Comparison of ENCODE assay signal across 8 cellular contexts in the genomic region with DNA sequence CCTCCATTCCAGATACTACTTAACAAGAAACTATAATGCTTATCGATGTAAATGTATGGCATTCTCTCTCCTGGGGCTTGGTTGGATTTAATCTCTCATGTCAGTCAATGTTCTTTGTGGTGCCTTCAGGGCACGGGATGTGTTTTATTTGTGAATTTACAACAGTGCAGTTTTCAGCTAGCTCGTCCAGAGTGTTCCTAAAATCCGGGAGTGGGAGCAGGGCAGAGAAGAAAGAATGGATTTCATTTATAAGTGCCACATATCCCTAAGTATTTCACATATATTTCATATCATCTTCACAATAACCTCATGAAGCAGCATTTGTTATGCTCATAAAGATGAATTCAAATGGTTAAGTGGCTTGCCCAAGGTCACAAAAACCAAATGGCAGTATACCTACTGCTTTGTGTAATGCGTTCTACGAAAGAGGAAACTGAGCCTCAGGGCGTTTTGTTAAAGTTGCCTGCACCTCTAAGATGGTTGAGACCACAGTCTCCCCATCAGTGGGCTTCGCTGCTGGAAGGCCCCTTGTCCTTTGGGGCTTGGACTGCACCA.
DNase-seq lines count a peak whose midpoint lies in the region; ATAC-seq lines count a peak whose summit lies in the region.

No MANE protein-coding gene starts in this region.

- H3K9me3 ChIP-seq in iPS DF 6.9 (ENCODE audit: control insufficient read depth, insufficient read depth, low read length) = no peaks in the 10 kb centered on the region

- no peak for DNase-seq in activated T-cell treated with anti-CD3 and anti-CD28 coated beads, Interleukin-2, amount 50 U/mL, for 4 hours
- DNase-seq in activated T-cell treated with anti-CD3 and anti-CD28 coated beads for 4 hours = no peak
- DNase-seq in T-helper 2 cell treated with Interferon-gamma antibody and Interleukin-4, amounts not matched to agents 5 μg/mL and 100 μg/mL, for 36 hours (ENCODE audit: low spot score) = no peak
- DNase-seq in iPS DF 6.9 (ENCODE audit: low read depth, low spot score) = no peak
- DNase-seq in superior temporal gyrus (ENCODE audit: extremely low spot score) = peak; percentile 64
- no peak for DNase-seq in DMS153 (lab: John Stamatoyannopoulos, UW)
- no peak for DNase-seq in left colon

- H3K4me1 ChIP-seq in iPS DF 6.9 (ENCODE audit: control insufficient read depth, insufficient read depth, low read length) = peaks cover 7% of the 10 kb centered on the region; the same call in 1 of the 2 replicates

- H3K4me3 Mint-ChIP-seq in activated T-cell treated with anti-CD3 and anti-CD28 coated beads, Interleukin-2, amount 50 U/mL, for 4 hours = peak overlapping the region; percentile 93
- H3K4me3 Mint-ChIP-seq in T-helper 2 cell treated with Interferon-gamma antibody and Interleukin-4, amounts not matched to agents 5 μg/mL and 100 μg/mL, for 36 hours = peak overlapping the region; percentile 93

- intact Hi-C loops in left colon (cut with DNase I, micrococcal nuclease) = loop anchor here in 1 of 2 donors (2.0 to 10.0 kb wide), 4 partner anchors 88 to 796 kb away; partner anchors contain the start of gene CCNT2

- H3K4me1 Mint-ChIP-seq in activated T-cell treated with anti-CD3 and anti-CD28 coated beads, Interleukin-2, amount 50 U/mL, for 4 hours (ENCODE audit: low read depth) = peaks cover 41% of the 10 kb centered on the region
- peaks cover 15% of the 10 kb centered on the region for H3K4me1 Mint-ChIP-seq in T-helper 2 cell treated with Interferon-gamma antibody and Interleukin-4, amounts not matched to agents 5 μg/mL and 100 μg/mL, for 36 hours (ENCODE audit: low read depth)

- H3K36me3 ChIP-seq in iPS DF 6.9 (ENCODE audit: control insufficient read depth, insufficient read depth, low read length) = peaks cover 3% of the 10 kb centered on the region; the same call in 1 of the 2 replicates

- H3K4me3 ChIP-seq in iPS DF 6.9 (ENCODE audit: low read length) = peak overlapping the region; percentile 91; the same call in 1 of the 2 replicates

- no peaks in the 10 kb centered on the region for H3K36me3 Mint-ChIP-seq in activated T-cell treated with anti-CD3 and anti-CD28 coated beads, Interleukin-2, amount 50 U/mL, for 4 hours (ENCODE audit: insufficient read depth)
- peaks cover 1% of the 10 kb centered on the region for H3K36me3 Mint-ChIP-seq in T-helper 2 cell treated with Interferon-gamma antibody and Interleukin-4, amounts not matched to agents 5 μg/mL and 100 μg/mL, for 36 hours (ENCODE audit: low read depth)

- H3K27me3 Mint-ChIP-seq in activated T-cell treated with anti-CD3 and anti-CD28 coated beads, Interleukin-2, amount 50 U/mL, for 4 hours (ENCODE audit: low read depth) = no peaks in the 10 kb centered on the region
- peaks cover 40% of the 10 kb centered on the region for H3K27me3 Mint-ChIP-seq in T-helper 2 cell treated with Interferon-gamma antibody and Interleukin-4, amounts not matched to agents 5 μg/mL and 100 μg/mL, for 36 hours (ENCODE audit: low read depth)

- no peaks in the 10 kb centered on the region for H3K9me3 Mint-ChIP-seq in activated T-cell treated with anti-CD3 and anti-CD28 coated beads, Interleukin-2, amount 50 U/mL, for 4 hours
- no peaks in the 10 kb centered on the region for H3K9me3 Mint-ChIP-seq in T-helper 2 cell treated with Interferon-gamma antibody and Interleukin-4, amounts not matched to agents 5 μg/mL and 100 μg/mL, for 36 hours

- H3K27ac Mint-ChIP-seq in T-helper 2 cell treated with Interferon-gamma antibody and Interleukin-4, amounts not matched to agents 5 μg/mL and 100 μg/mL, for 36 hours = peak overlapping the region; percentile 92

- no peaks in the 10 kb centered on the region for H3K27me3 ChIP-seq in iPS DF 6.9 (ENCODE audit: control insufficient read depth, insufficient read depth, low read length)

- no peak for ATAC-seq in activated T-cell treated with anti-CD3 and anti-CD28 coated beads, Interleukin-2, amount 50 U/mL, for 4 hours
- ATAC-seq in HG03039 (IDR thresholded peaks at IDR 0.05; ENCODE audit: unreplicated experiment) (peak; percentile 4), left colon (no peak)

- WGBS in iPS DF 6.9 (ENCODE audit: insufficient coverage, insufficient read length) = no CpG with 5 or more reads among the region's 8 CpGs

- H3K27ac ChIP-seq in iPS DF 6.9 (ENCODE audit: low read length) = no peak overlapping the region
